In the genomic region with DNA sequence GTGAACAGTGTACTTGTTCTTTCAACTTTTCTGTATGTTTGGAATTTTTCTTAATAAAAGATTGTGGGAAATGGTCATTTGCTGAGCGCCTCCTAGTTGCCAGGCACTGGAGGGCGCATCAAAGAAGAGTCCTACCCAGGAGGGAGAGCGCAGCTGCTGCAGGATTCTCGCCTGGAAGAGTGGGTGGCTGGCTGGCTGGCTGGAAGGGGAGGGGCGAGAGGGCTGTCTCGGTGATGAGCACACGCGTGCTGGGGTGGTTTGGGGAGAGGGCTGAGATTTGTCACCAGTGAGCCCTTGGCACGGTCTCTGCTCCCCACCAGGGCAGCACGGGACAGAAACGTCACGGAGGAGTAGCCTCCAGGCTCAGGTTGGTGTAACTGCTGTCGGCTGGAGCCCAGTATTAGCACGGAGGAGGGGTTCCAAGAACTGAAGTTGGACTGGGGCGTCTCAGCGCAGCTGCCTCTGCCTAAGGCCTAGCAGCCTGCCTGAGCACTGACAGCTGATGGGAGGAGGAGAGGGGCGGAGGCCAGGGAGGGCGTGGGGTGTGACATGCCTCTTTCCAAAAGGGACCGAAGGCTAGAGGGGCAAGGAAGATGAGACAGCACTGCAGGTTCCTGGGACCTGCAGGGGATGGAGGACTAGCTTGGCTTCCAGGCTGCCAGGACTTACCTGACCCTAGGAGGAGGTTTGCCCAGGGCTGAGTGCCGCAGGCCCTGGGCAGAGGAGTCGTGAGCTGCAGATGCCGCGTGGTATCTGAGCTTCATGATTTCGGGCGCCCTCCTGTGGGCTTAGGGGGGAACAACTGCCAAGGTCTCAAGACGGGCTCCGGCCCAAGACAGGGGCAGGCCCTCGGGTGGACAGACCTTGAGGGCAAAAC, we compare ENCODE assay signal across 1 cellular context.
TF ChIP-seq lines count a peak whose summit lies in the region.

No MANE protein-coding gene starts in this region.

TF ChIP-seq in HepG2, 621 proteins besides CTCF, POLR2A, EP300 and RAD21 (continued from another document and continues in another):
- TF ChIP-seq, protein P1, sequence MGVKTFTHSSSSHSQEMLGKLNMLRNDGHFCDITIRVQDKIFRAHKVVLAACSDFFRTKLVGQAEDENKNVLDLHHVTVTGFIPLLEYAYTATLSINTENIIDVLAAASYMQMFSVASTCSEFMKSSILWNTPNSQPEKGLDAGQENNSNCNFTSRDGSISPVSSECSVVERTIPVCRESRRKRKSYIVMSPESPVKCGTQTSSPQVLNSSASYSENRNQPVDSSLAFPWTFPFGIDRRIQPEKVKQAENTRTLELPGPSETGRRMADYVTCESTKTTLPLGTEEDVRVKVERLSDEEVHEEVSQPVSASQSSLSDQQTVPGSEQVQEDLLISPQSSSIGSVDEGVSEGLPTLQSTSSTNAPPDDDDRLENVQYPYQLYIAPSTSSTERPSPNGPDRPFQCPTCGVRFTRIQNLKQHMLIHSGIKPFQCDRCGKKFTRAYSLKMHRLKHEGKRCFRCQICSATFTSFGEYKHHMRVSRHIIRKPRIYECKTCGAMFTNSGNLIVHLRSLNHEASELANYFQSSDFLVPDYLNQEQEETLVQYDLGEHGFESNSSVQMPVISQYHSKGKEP (CRISPR knock-in tag; IDR thresholded peaks at IDR 0.05): no peak
- TF ChIP-seq HMG20B (CRISPR knock-in tag; conservative IDR thresholded peaks at IDR 0.05) (no peak), ZFAT (CRISPR knock-in tag; conservative IDR thresholded peaks at IDR 0.05) (no peak), SRSF4 (IDR thresholded peaks at IDR 0.05; ENCODE audit: low read depth, low read length, poor library complexity, severe bottlenecking) (no peak), ZNF496 (CRISPR knock-in tag; IDR thresholded peaks at IDR 0.05; ENCODE audit: insufficient replicate concordance) (no peak), ZNF136 (CRISPR knock-in tag; IDR thresholded peaks at IDR 0.05; ENCODE audit: low read depth) (peak; percentile 58; the same call in 1 of the 2 replicates), FOXK2 (IDR thresholded peaks at IDR 0.05) (no peak), ZNF619 (CRISPR knock-in tag; IDR thresholded peaks at IDR 0.05) (peak; percentile 80; the same call in 1 of the 2 replicates), CBX1 (IDR thresholded peaks at IDR 0.05; ENCODE audit: low read depth) (no peak), ZNF7 (CRISPR knock-in tag; IDR thresholded peaks at IDR 0.05) (no peak), NAIF1 (CRISPR knock-in tag; IDR thresholded peaks at IDR 0.05; ENCODE audit: borderline replicate concordance) (no peak), CAMTA2 (CRISPR knock-in tag; IDR thresholded peaks at IDR 0.05; ENCODE audit: borderline replicate concordance) (no peak), ZNF138 (CRISPR knock-in tag; IDR thresholded peaks at IDR 0.05; ENCODE audit: low read depth) (no peak), RELA (CRISPR knock-in tag; IDR thresholded peaks at IDR 0.05) (0 out of 2 replicates have a peak, but pooled peaks have one; percentile 71), GPN1 (CRISPR knock-in tag; IDR thresholded peaks at IDR 0.05; ENCODE audit: borderline replicate concordance) (no peak), CHD2 (IDR thresholded peaks at IDR 0.05; ENCODE audit: low read depth, low read length) (no peak), FOXJ3 (CRISPR knock-in tag; IDR thresholded peaks at IDR 0.05; ENCODE audit: borderline replicate concordance) (0 out of 2 replicates have a peak, but pooled peaks have one; percentile 15), ZNF510 (CRISPR knock-in tag; IDR thresholded peaks at IDR 0.05; ENCODE audit: low read depth) (0 out of 2 replicates have a peak, but pooled peaks have one; percentile 80), ZNF670 (CRISPR knock-in tag; IDR thresholded peaks at IDR 0.05; ENCODE audit: borderline replicate concordance) (no peak), MYNN (CRISPR knock-in tag; IDR thresholded peaks at IDR 0.05; ENCODE audit: low read depth) (peak; percentile 37; the same call in 1 of the 2 replicates), ZFP37 (CRISPR knock-in tag; IDR thresholded peaks at IDR 0.05; ENCODE audit: borderline replicate concordance) (no peak), TOPORS (CRISPR knock-in tag; IDR thresholded peaks at IDR 0.05) (0 out of 2 replicates have a peak, but pooled peaks have one; percentile 51), ZNF501 (CRISPR knock-in tag; IDR thresholded peaks at IDR 0.05) (peak; percentile 84), JDP2 (CRISPR knock-in tag; IDR thresholded peaks at IDR 0.05; ENCODE audit: borderline replicate concordance) (no peak), MTA3 (CRISPR knock-in tag; IDR thresholded peaks at IDR 0.05) (no peak), SSRP1 (CRISPR knock-in tag; IDR thresholded peaks at IDR 0.05) (peak; percentile 88), ZNF484 (CRISPR knock-in tag; IDR thresholded peaks at IDR 0.05; ENCODE audit: borderline replicate concordance, low read depth) (no peak), ZEB1 (IDR thresholded peaks at IDR 0.05; ENCODE audit: insufficient replicate concordance, low read depth) (peak; percentile 73), FOSL2 (CRISPR knock-in tag; IDR thresholded peaks at IDR 0.05) (peak; percentile 63; the same call in 1 of the 2 replicates), GABPA (IDR thresholded peaks at IDR 0.05; ENCODE audit: low read depth, low read length) (no peak), GABPA (CRISPR knock-in tag; IDR thresholded peaks at IDR 0.05; ENCODE audit: low read depth) (peak; percentile 8; the same call in 1 of the 2 replicates), FOXP1 (IDR thresholded peaks at IDR 0.05) (no peak), FOXP1 (CRISPR knock-in tag; IDR thresholded peaks at IDR 0.05) (no peak), SNAPC2 (CRISPR knock-in tag; IDR thresholded peaks at IDR 0.05) (0 out of 2 replicates have a peak, but pooled peaks have one; percentile 73), CHD4 (IDR thresholded peaks at IDR 0.05; ENCODE audit: borderline replicate concordance, low read length) (no peak), ZSCAN25 (CRISPR knock-in tag; IDR thresholded peaks at IDR 0.05) (no peak), MBD4 (IDR thresholded peaks at IDR 0.05; ENCODE audit: borderline replicate concordance, low read length) (no peak)
- TF ChIP-seq, protein P2, sequence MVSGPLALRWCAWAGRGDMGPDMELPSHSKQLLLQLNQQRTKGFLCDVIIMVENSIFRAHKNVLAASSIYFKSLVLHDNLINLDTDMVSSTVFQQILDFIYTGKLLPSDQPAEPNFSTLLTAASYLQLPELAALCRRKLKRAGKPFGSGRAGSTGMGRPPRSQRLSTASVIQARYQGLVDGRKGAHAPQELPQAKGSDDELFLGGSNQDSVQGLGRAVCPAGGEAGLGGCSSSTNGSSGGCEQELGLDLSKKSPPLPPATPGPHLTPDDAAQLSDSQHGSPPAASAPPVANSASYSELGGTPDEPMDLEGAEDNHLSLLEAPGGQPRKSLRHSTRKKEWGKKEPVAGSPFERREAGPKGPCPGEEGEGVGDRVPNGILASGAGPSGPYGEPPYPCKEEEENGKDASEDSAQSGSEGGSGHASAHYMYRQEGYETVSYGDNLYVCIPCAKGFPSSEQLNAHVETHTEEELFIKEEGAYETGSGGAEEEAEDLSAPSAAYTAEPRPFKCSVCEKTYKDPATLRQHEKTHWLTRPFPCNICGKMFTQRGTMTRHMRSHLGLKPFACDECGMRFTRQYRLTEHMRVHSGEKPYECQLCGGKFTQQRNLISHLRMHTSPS (CRISPR knock-in tag; IDR thresholded peaks at IDR 0.05; ENCODE audit: low read depth): 0 out of 2 replicates have a peak, but pooled peaks have one; percentile 51
- TF ChIP-seq, protein P3, sequence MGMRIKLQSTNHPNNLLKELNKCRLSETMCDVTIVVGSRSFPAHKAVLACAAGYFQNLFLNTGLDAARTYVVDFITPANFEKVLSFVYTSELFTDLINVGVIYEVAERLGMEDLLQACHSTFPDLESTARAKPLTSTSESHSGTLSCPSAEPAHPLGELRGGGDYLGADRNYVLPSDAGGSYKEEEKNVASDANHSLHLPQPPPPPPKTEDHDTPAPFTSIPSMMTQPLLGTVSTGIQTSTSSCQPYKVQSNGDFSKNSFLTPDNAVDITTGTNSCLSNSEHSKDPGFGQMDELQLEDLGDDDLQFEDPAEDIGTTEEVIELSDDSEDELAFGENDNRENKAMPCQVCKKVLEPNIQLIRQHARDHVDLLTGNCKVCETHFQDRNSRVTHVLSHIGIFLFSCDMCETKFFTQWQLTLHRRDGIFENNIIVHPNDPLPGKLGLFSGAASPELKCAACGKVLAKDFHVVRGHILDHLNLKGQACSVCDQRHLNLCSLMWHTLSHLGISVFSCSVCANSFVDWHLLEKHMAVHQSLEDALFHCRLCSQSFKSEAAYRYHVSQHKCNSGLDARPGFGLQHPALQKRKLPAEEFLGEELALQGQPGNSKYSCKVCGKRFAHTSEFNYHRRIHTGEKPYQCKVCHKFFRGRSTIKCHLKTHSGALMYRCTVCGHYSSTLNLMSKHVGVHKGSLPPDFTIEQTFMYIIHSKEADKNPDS (CRISPR knock-in tag; IDR thresholded peaks at IDR 0.05): peak; percentile 58; the same call in 1 of the 2 replicates
- TF ChIP-seq, protein P4, sequence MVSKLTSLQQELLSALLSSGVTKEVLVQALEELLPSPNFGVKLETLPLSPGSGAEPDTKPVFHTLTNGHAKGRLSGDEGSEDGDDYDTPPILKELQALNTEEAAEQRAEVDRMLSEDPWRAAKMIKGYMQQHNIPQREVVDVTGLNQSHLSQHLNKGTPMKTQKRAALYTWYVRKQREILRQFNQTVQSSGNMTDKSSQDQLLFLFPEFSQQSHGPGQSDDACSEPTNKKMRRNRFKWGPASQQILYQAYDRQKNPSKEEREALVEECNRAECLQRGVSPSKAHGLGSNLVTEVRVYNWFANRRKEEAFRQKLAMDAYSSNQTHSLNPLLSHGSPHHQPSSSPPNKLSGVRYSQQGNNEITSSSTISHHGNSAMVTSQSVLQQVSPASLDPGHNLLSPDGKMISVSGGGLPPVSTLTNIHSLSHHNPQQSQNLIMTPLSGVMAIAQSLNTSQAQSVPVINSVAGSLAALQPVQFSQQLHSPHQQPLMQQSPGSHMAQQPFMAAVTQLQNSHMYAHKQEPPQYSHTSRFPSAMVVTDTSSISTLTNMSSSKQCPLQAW (CRISPR knock-in tag; IDR thresholded peaks at IDR 0.05): peak; percentile 70; the same call in 1 of the 2 replicates
- TF ChIP-seq, protein P5, sequence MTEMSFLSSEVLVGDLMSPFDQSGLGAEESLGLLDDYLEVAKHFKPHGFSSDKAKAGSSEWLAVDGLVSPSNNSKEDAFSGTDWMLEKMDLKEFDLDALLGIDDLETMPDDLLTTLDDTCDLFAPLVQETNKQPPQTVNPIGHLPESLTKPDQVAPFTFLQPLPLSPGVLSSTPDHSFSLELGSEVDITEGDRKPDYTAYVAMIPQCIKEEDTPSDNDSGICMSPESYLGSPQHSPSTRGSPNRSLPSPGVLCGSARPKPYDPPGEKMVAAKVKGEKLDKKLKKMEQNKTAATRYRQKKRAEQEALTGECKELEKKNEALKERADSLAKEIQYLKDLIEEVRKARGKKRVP (CRISPR knock-in tag; IDR thresholded peaks at IDR 0.05): no peak
- TF ChIP-seq, protein P6, sequence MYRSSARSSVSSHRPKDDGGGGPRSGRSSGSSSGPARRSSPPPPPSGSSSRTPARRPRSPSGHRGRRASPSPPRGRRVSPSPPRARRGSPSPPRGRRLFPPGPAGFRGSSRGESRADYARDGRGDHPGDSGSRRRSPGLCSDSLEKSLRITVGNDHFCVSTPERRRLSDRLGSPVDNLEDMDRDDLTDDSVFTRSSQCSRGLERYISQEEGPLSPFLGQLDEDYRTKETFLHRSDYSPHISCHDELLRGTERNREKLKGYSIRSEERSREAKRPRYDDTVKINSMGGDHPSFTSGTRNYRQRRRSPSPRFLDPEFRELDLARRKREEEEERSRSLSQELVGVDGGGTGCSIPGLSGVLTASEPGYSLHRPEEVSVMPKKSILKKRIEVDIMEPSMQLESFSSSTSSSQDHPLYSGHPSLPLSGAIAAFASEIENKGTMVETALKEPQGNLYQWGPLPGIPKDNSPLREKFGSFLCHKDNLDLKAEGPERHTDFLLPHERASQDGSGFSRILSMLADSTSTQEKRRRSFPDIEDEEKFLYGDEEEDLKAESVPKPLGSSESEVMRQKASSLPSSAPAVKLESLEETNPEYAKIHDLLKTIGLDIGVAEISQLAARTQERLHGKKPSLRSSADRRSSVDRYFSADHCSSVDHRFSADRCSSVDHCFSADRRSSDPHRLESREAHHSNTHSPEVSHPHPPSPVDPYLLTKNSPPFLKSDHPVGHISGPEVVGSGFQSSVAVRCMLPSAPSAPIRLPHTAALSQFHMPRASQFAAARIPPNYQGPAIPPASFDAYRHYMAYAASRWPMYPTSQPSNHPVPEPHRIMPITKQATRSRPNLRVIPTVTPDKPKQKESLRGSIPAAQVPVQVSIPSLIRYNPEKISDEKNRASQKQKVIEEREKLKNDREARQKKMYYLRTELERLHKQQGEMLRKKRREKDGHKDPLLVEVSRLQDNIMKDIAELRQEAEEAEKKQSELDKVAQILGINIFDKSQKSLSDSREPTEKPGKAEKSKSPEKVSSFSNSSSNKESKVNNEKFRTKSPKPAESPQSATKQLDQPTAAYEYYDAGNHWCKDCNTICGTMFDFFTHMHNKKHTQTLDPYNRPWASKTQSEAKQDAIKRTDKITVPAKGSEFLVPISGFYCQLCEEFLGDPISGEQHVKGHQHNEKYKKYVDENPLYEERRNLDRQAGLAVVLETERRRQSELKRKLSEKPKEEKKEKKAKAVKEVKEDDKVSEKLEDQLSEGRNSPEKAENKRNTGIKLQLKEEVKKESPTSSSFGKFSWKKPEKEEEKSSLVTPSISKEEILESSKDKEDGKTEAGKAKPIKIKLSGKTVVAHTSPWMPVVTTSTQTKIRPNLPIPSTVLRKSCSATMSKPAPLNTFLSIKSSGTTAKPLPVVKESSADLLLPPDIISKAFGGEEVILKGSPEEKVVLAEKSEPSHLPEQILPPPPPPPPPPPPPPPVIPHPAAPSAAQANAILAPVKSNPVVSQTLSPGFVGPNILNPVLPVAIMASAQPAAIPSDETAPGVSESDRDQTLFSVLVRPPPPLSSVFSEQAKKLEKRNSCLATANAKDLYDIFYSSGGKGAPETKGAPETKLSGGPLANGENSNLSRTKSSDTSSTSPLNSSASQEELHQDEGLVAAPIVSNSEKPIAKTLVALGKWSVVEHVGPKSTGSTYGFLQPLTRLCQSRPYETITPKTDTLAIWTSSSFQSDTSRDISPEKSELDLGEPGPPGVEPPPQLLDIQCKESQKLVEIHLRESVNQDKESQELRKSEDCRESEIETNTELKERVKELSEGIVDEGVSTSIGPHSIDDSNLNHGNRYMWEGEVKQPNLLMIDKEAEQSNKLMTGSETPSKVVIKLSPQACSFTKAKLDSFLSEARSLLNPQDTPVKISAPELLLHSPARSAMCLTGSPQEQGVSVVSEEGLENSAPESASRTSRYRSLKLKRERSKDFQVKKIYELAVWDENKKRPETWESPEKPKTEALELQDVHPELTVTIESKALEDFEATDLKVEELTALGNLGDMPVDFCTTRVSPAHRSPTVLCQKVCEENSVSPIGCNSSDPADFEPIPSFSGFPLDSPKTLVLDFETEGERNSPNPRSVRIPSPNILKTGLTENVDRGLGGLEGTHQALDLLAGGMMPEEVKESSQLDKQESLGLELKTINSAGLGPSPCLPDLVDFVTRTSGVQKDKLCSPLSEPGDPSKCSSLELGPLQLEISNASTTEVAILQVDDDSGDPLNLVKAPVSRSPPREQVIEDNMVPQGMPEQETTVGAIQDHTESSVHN (CRISPR knock-in tag; IDR thresholded peaks at IDR 0.05): peak; percentile 91
- TF ChIP-seq, protein P7, sequence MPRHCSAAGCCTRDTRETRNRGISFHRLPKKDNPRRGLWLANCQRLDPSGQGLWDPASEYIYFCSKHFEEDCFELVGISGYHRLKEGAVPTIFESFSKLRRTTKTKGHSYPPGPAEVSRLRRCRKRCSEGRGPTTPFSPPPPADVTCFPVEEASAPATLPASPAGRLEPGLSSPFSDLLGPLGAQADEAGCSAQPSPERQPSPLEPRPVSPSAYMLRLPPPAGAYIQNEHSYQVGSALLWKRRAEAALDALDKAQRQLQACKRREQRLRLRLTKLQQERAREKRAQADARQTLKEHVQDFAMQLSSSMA (CRISPR knock-in tag; IDR thresholded peaks at IDR 0.05): 0 out of 2 replicates have a peak, but pooled peaks have one; percentile 56
